3 cellular contexts compared by ENCODE assay signal in the genomic region with DNA sequence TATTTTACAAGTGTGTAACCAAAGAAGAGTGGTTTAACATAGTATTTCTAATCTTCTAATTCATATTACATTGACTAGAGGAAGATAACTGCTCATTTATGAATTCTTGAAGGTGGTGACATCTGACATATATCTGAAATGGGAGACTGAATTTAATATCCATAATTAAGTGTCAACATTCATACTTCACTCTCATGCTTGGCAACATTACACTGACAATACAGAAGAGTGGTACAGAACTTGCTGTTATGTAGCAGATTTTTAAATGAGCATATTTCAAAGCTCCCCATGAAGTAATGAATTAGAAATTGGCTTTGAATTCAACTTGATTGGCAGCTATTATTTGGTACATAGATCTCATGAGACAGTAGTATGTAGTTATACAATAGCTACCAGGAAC.
"Had no signal": no experiment of that assay in that cellular context is flagged by ENCODE, and none has a peak within 500 bp of the region (broad histone marks: within the 10 kb centered on the region; RNA-seq: fewer than 3 reads in every experiment).

No MANE protein-coding gene starts in this region.

- DNase-seq: GDM1, GF-D8 had no signal

- H3K4me3 ChIP-seq: GM12878 had no signal
